ENCODE assay signal across 19 cellular contexts in genomic region chr18:58338141-58338540, GRCh38.
DNase-seq lines count a peak whose midpoint lies in the region; ATAC-seq and TF ChIP-seq lines count a peak whose summit lies in the region.
"Had no signal": no experiment of that assay in that cellular context is flagged by ENCODE, and none has a peak within 500 bp of the region (broad histone marks: within the 10 kb centered on the region; RNA-seq: fewer than 3 reads in every experiment).

No MANE protein-coding gene starts in this region.

- H3K4me1 ChIP-seq in HUES64 (ENCODE audit: insufficient read depth, low read length) (peaks cover 56% of the 10 kb centered on the region), body of pancreas (peaks cover 30% of the 10 kb centered on the region), muscle layer of colon (ENCODE audit: insufficient read depth, low read length) (peaks cover 27% of the 10 kb centered on the region), stomach smooth muscle (ENCODE audit: control insufficient read depth, insufficient read depth, low read length) (peaks cover 10% of the 10 kb centered on the region), PC-3 (ENCODE audit: insufficient read depth, low read length) (no peaks in the 10 kb centered on the region)
- H3K4me1 ChIP-seq: ascending aorta, colonic mucosa, parathyroid adenoma had no signal

- 73% methylated on average over 3 of the region's 3 CpGs for WGBS in HUES64
- WGBS in body of pancreas, 2 donors = 70 to 72% methylated on average over 2 to 3 of the region's 3 CpGs

- no peak for ATAC-seq in body of pancreas
- ATAC-seq in PC-3 = no peak
- no peak for ATAC-seq in HG02759 (IDR thresholded peaks at IDR 0.05; ENCODE audit: unreplicated experiment)
- no peak for ATAC-seq in sciatic nerve
- ATAC-seq: stimulated activated naive CD8-positive, alpha-beta T cell treated with anti-CD3 and anti-CD28 coated beads, Interleukin-15, amount 100 ng/mL, for 72 hours had no signal

- H3K79me2 ChIP-seq in PC-3 (ENCODE audit: low read length) = no peaks in the 10 kb centered on the region
- H3K79me2 ChIP-seq: parathyroid adenoma had no signal

- H3K27me3 ChIP-seq in HUES64 (ENCODE audit: insufficient read depth, low read length) = no peaks in the 10 kb centered on the region
- no peaks in the 10 kb centered on the region for H3K27me3 ChIP-seq in body of pancreas
- no peaks in the 10 kb centered on the region for H3K27me3 ChIP-seq in muscle layer of colon (ENCODE audit: control insufficient read depth in 1 of 2, insufficient read depth in 2 of 2, low read length in 2 of 2)
- H3K27me3 ChIP-seq in stomach smooth muscle (ENCODE audit: control insufficient read depth in 1 of 2, insufficient read depth in 2 of 2, low read length in 2 of 2) = no peaks in the 10 kb centered on the region
- no peaks in the 10 kb centered on the region for H3K27me3 ChIP-seq in PC-3 (ENCODE audit: low read length)
- H3K27me3 ChIP-seq: ascending aorta, colonic mucosa had no signal

- H3K9ac ChIP-seq in HUES64 (ENCODE audit: low read depth, low read length) = no peak overlapping the region
- no peak overlapping the region for H3K9ac ChIP-seq in muscle layer of colon (ENCODE audit: low read length)
- no peak overlapping the region for H3K9ac ChIP-seq in stomach smooth muscle (ENCODE audit: low read length in 2 of 2)
- no peak overlapping the region for H3K9ac ChIP-seq in PC-3 (ENCODE audit: low read length)
- H3K9ac ChIP-seq: parathyroid adenoma had no signal

- no peaks in the 10 kb centered on the region for H3K9me2 ChIP-seq in PC-3 (replicated peaks; ENCODE audit: low read length)

- H3K9me3 ChIP-seq in HUES64 (ENCODE audit: insufficient read depth, low read depth, low read length) = no peaks in the 10 kb centered on the region
- no peaks in the 10 kb centered on the region for H3K9me3 ChIP-seq in body of pancreas
- H3K9me3 ChIP-seq in muscle layer of colon (ENCODE audit: low read length) = no peaks in the 10 kb centered on the region
- H3K9me3 ChIP-seq in stomach smooth muscle (ENCODE audit: control insufficient read depth in 2 of 2, low read length in 2 of 2) = no peaks in the 10 kb centered on the region
- no peaks in the 10 kb centered on the region for H3K9me3 ChIP-seq in PC-3 (ENCODE audit: low read length)
- H3K9me3 ChIP-seq: ascending aorta, colonic mucosa had no signal

- no peak overlapping the region for H2AFZ ChIP-seq in PC-3 (ENCODE audit: low read length)
- H2AFZ ChIP-seq: parathyroid adenoma, PC-9 had no signal

- POLR2A ChIA-PET in PC-3 (lab: Charles Lee; ENCODE audit: unreplicated experiment) = no interaction called here

- TF ChIP-seq CTCF in body of pancreas (IDR thresholded peaks at IDR 0.05) (no peak), PC-3 (conservative IDR thresholded peaks at IDR 0.05; ENCODE audit: low read depth, low read length) (no peak)

- BruUV-seq in PC-3 (replicated peaks; lab: Mats Ljungman, UMichigan) = no TSS peak

- DNase-seq in body of pancreas = no peak
- no peak for DNase-seq in PC-3
- DNase-seq in sciatic nerve (ENCODE audit: low spot score) = no peak
- DNase-seq: activated CD4-positive, alpha-beta T cell treated with anti-CD3 and anti-CD28 coated beads for 4 hours; activated CD8-positive, alpha-beta memory T cell treated with anti-CD3 and anti-CD28 coated beads, Interleukin-2, amount 50 U/mL, for 48 hours; DMS 273 treated with DMSO at 0.1 percent for 48 hours; glutamatergic neuron; HCEC 1CT; NCI-H2029 treated with DMSO at 0.1 percent for 48 hours; NCI-H524 treated with DMSO at 0.1 percent for 48 hours; PC-9; stimulated activated naive CD8-positive, alpha-beta T cell treated with anti-CD3 and anti-CD28 coated beads, Interleukin-15, amount 100 ng/mL, for 72 hours had no signal

- no peaks in the 10 kb centered on the region for H4K20me1 ChIP-seq in PC-3 (ENCODE audit: low read length)

- TF ChIP-seq POLR2A in body of pancreas (IDR thresholded peaks at IDR 0.05) = no peak

- H3K27ac ChIP-seq in HUES64 (ENCODE audit: low read depth, low read length) (peak overlapping the region; percentile 17; the same call in 1 of the 2 replicates), body of pancreas (peak overlapping the region in 3 of 4 donors; percentile 54 to 70 (median 70)), muscle layer of colon (ENCODE audit: low read depth, low read length) (peak overlapping the region; percentile 13), stomach smooth muscle (ENCODE audit: low read length) (peak overlapping the region; percentile 31), PC-3 (ENCODE audit: low read length) (no peak overlapping the region)
- H3K27ac ChIP-seq: ascending aorta, colonic mucosa, parathyroid adenoma, PC-9 had no signal

- no peaks in the 10 kb centered on the region for H3F3A ChIP-seq in PC-3 (ENCODE audit: low read length, unreplicated experiment)

- intact Hi-C loops in body of pancreas (cut with DNase I) = no loop called here
- intact Hi-C loops in PC-3 (cut with micrococcal nuclease) = no loop called here
- intact Hi-C loops in sciatic nerve (cut with DNase I) = no loop called here

- H3K4me2 ChIP-seq in PC-3 (ENCODE audit: low read length) = no peak overlapping the region
- H3K4me2 ChIP-seq: PC-9 had no signal

- H3K36me3 ChIP-seq in HUES64 (ENCODE audit: insufficient read depth, low read length) (peaks cover 20% of the 10 kb centered on the region), body of pancreas (replicated peaks in 1 of 2; ENCODE audit: insufficient read depth in 1 of 2, low read depth in 2 of 2) (peaks cover 0 to 9% of the 10 kb centered on the region in 2 donors), muscle layer of colon (ENCODE audit: insufficient read depth, low read length) (peaks cover 19% of the 10 kb centered on the region), stomach smooth muscle (ENCODE audit: control insufficient read depth in 2 of 2, insufficient read depth in 2 of 2, low read length in 2 of 2) (peaks cover 2 to 7% of the 10 kb centered on the region in 2 donors), PC-3 (ENCODE audit: low read depth, low read length) (peaks cover 25% of the 10 kb centered on the region)
- H3K36me3 ChIP-seq: ascending aorta, colonic mucosa had no signal

- CTCF ChIA-PET in PC-3 (lab: Charles Lee) = no interaction called here

- H3K4me3 ChIP-seq in HUES64 (ENCODE audit: low read length) = no peak overlapping the region
- H3K4me3 ChIP-seq in body of pancreas = no peak overlapping the region
- no peak overlapping the region for H3K4me3 ChIP-seq in muscle layer of colon (ENCODE audit: low read depth in 1 of 2, low read length in 2 of 2)
- H3K4me3 ChIP-seq in stomach smooth muscle (ENCODE audit: low read length in 2 of 2) = no peak overlapping the region
- no peak overlapping the region for H3K4me3 ChIP-seq in PC-3 (ENCODE audit: low read length)
- H3K4me3 ChIP-seq: ascending aorta, colonic mucosa, PC-9 had no signal
